Comparison of ENCODE assay signal across 1 cellular context in genomic region chr19:12400618-12401502, GRCh38.
TF ChIP-seq lines count a peak whose summit lies in the region.

ZNF799 (minus strand) TSS chr19:12401271; CDS start chr19:12401070, 201 bp downstream.

TF ChIP-seq in K562, 482 proteins besides CTCF, POLR2A, EP300 and RAD21 (continued from another document and continues in another):
- no peak for TF ChIP-seq ZBTB12 (CRISPR knock-in tag; IDR thresholded peaks at IDR 0.05)
- TF ChIP-seq ZHX1 (conservative IDR thresholded peaks at IDR 0.05; ENCODE audit: low read length) = no peak
- no peak for TF ChIP-seq NFE2 (IDR thresholded peaks at IDR 0.05; ENCODE audit: low read depth)
- no peak; the same call in none of the 2 replicates for TF ChIP-seq MGA (IDR thresholded peaks at IDR 0.05)
- no peak for TF ChIP-seq NFATC3 (IDR thresholded peaks at IDR 0.05)
- no peak for TF ChIP-seq ZNF699 (CRISPR knock-in tag; IDR thresholded peaks at IDR 0.05; ENCODE audit: insufficient replicate concordance)
- 0 out of 2 replicates have a peak, but pooled peaks have one; percentile 53 for TF ChIP-seq ZNF766 (CRISPR knock-in tag; conservative IDR thresholded peaks at IDR 0.05)
- TF ChIP-seq TAF7 (tag; IDR thresholded peaks at IDR 0.05) = no peak
- no peak for TF ChIP-seq SRSF3 (IDR thresholded peaks at IDR 0.05; ENCODE audit: insufficient read depth, low read length)
- TF ChIP-seq NFIC (IDR thresholded peaks at IDR 0.05) = no peak
- TF ChIP-seq RBFOX2 (IDR thresholded peaks at IDR 0.05; ENCODE audit: low read depth, low read length) = peak; percentile 81
- no peak for TF ChIP-seq POLR3A (IDR thresholded peaks at IDR 0.05; ENCODE audit: borderline replicate concordance, extremely low read depth, insufficient read depth, insufficient read length)
- peak; percentile 42; the same call in 1 of the 2 replicates for TF ChIP-seq TARDBP (IDR thresholded peaks at IDR 0.05)
- TF ChIP-seq AFF4 (CRISPR knock-in tag; IDR thresholded peaks at IDR 0.05) = peak; percentile 76; the same call in 1 of the 2 replicates
- TF ChIP-seq WHSC1 (IDR thresholded peaks at IDR 0.05; ENCODE audit: low read length) = no peak
- no peak for TF ChIP-seq ZNF717 (CRISPR knock-in tag; IDR thresholded peaks at IDR 0.05)
- TF ChIP-seq ZKSCAN1 (IDR thresholded peaks at IDR 0.05; ENCODE audit: low read depth, low read length) = no peak
- TF ChIP-seq ZNF511 (CRISPR knock-in tag; IDR thresholded peaks at IDR 0.05) = 0 out of 2 replicates have a peak, but pooled peaks have one; percentile 37
- TF ChIP-seq XRCC3 (IDR thresholded peaks at IDR 0.05) = no peak
- TF ChIP-seq PHB2 (IDR thresholded peaks at IDR 0.05; ENCODE audit: low read depth) = no peak
- TF ChIP-seq ZNF212 (CRISPR knock-in tag; IDR thresholded peaks at IDR 0.05) = no peak
- TF ChIP-seq SMARCB1 (IDR thresholded peaks at IDR 0.05; ENCODE audit: insufficient read length, low read depth) = no peak
- no peak for TF ChIP-seq KHSRP (IDR thresholded peaks at IDR 0.05)
- no peak for TF ChIP-seq PPARD (CRISPR knock-in tag; IDR thresholded peaks at IDR 0.05)
- no peak; the same call in 1 of the 2 replicates for TF ChIP-seq STAT6 (CRISPR knock-in tag; IDR thresholded peaks at IDR 0.05)
- no peak for TF ChIP-seq THRAP3 (IDR thresholded peaks at IDR 0.05; ENCODE audit: borderline replicate concordance)
